14 cellular contexts compared by ENCODE assay signal in the genomic region with DNA sequence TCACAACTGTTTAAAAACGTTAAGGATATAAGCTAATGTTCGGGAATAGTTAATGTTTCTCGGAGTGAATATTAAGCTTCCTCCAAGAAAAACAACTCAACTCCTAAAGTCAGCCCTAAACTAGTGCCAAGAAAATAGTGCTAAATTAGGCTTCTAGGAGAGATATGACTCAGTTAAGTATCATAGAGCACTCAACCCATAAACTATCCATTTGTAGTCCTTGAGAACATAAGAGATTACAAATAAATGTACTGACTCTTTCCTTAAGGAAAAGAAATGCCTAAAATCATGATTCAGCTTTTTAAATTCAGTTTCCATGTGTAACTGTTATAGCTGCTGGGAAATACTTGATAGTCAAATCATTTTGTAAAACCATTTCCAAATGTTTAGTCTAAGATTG.
DNase-seq lines count a peak whose midpoint lies in the region; ATAC-seq, FAIRE-seq and TF ChIP-seq lines count a peak whose summit lies in the region.
"Had no signal": no experiment of that assay in that cellular context is flagged by ENCODE, and none has a peak within 500 bp of the region (broad histone marks: within the 10 kb centered on the region; RNA-seq: fewer than 3 reads in every experiment).

No MANE protein-coding gene starts in this region.

- H3K4me3 ChIP-seq in HFF-Myc (replicated peaks; ENCODE audit: low read depth, low read length) (no peak overlapping the region), astrocyte of the spinal cord (ENCODE audit: low read depth, low read length) (no peak overlapping the region), hepatocyte (no peak overlapping the region)
- H3K4me3 ChIP-seq: dorsolateral prefrontal cortex, spleen, upper lobe of left lung had no signal

- in situ Hi-C loops in astrocyte of the spinal cord (cut with HindIII; ENCODE audit: low sequenced_read_pairs) = no loop called here

- peak; percentile 72 for FAIRE-seq in A204.1 (lab: Jason Lieb, UNC)

- no peak overlapping the region for H3K4me3 Mint-ChIP-seq in activated T-helper 1 cell treated with anti-CD3 and anti-CD28 coated beads, Interleukin-12 subunit alpha, Interleukin-12 subunit beta, Interleukin-2, Interleukin-4 antibody, amounts not matched to agents 30 ng/mL and 10 ng/mL and 1 ng/mL, durations not matched to agents 14 hours and 24 hours and 36 hours
- H3K4me3 Mint-ChIP-seq: activated CD4-positive, alpha-beta T cell treated with anti-CD3 and anti-CD28 coated beads, Interleukin-2, amount 10 ng/mL, durations not matched to agents 24 days and 14 days had no signal

- no peaks in the 10 kb centered on the region for H3K27me3 Mint-ChIP-seq in activated T-helper 1 cell treated with anti-CD3 and anti-CD28 coated beads, Interleukin-12 subunit alpha, Interleukin-12 subunit beta, Interleukin-2, Interleukin-4 antibody, amounts not matched to agents 30 ng/mL and 10 ng/mL and 1 ng/mL, durations not matched to agents 14 hours and 24 hours and 36 hours (ENCODE audit: insufficient read depth)

- ATAC-seq in left lobe of liver = no peak
- no peak for ATAC-seq in GM18868 (IDR thresholded peaks at IDR 0.05; ENCODE audit: unreplicated experiment)

- H3K4me2 ChIP-seq in hepatocyte = no peak overlapping the region

- peaks cover 20% of the 10 kb centered on the region for H3K4me1 ChIP-seq in hepatocyte (ENCODE audit: insufficient read depth)
- H3K4me1 ChIP-seq: BE2C, upper lobe of left lung had no signal

- no peaks in the 10 kb centered on the region for H3K9me2 ChIP-seq in hepatocyte (replicated peaks; ENCODE audit: insufficient read depth)

- H3K36me3 Mint-ChIP-seq in activated T-helper 1 cell treated with anti-CD3 and anti-CD28 coated beads, Interleukin-12 subunit alpha, Interleukin-12 subunit beta, Interleukin-2, Interleukin-4 antibody, amounts not matched to agents 30 ng/mL and 10 ng/mL and 1 ng/mL, durations not matched to agents 14 hours and 24 hours and 36 hours (ENCODE audit: low read depth) = no peaks in the 10 kb centered on the region

- H3K27ac Mint-ChIP-seq in activated T-helper 1 cell treated with anti-CD3 and anti-CD28 coated beads, Interleukin-12 subunit alpha, Interleukin-12 subunit beta, Interleukin-2, Interleukin-4 antibody, amounts not matched to agents 30 ng/mL and 10 ng/mL and 1 ng/mL, durations not matched to agents 14 hours and 24 hours and 36 hours = no peak overlapping the region
- H3K27ac Mint-ChIP-seq: activated CD4-positive, alpha-beta T cell treated with anti-CD3 and anti-CD28 coated beads, Interleukin-2, amount 10 ng/mL, durations not matched to agents 24 days and 14 days had no signal

- no peaks in the 10 kb centered on the region for H3K36me3 ChIP-seq in hepatocyte (replicated peaks; ENCODE audit: insufficient read depth, low read depth)
- H3K36me3 ChIP-seq: BE2C, spleen, upper lobe of left lung had no signal

- intact Hi-C loops in activated T-helper 1 cell treated with anti-CD3 and anti-CD28 coated beads, Interleukin-12 subunit alpha, Interleukin-12 subunit beta, Interleukin-2, Interleukin-4 antibody, amounts not matched to agents 30 ng/mL and 10 ng/mL and 1 ng/mL, durations not matched to agents 14 hours and 24 hours and 36 hours (cut with micrococcal nuclease) = no loop called here

- DNase-seq in HFF-Myc (ENCODE audit: extremely low read depth, low read depth) (peak; percentile 69), astrocyte of the spinal cord (ENCODE audit: low read depth, low spot score) (peak; percentile 93), hepatocyte (ENCODE audit: low spot score) (no peak), left lobe of liver (ENCODE audit: low spot score) (no peak), HT-29 (ENCODE audit: low spot score) (no peak)
- DNase-seq in activated T-helper 1 cell treated with anti-CD3 and anti-CD28 coated beads, Interleukin-12 subunit alpha, Interleukin-12 subunit beta, Interleukin-2, Interleukin-4 antibody, amounts not matched to agents 30 ng/mL and 10 ng/mL and 1 ng/mL, durations not matched to agents 14 hours and 24 hours and 36 hours (ENCODE audit: low spot score) = no peak
- DNase-seq: activated CD4-positive, alpha-beta T cell treated with anti-CD3 and anti-CD28 coated beads, Interleukin-2, amount 10 ng/mL, durations not matched to agents 24 days and 14 days; BE2C; dorsolateral prefrontal cortex; NCI-H146; spleen; upper lobe of left lung had no signal

- H4K20me1 ChIP-seq in hepatocyte (ENCODE audit: insufficient read depth, poor library complexity, severe bottlenecking) = no peaks in the 10 kb centered on the region

- no peaks in the 10 kb centered on the region for H3K27me3 ChIP-seq in hepatocyte
- H3K27me3 ChIP-seq: BE2C, upper lobe of left lung had no signal

- H3K4me1 Mint-ChIP-seq in activated T-helper 1 cell treated with anti-CD3 and anti-CD28 coated beads, Interleukin-12 subunit alpha, Interleukin-12 subunit beta, Interleukin-2, Interleukin-4 antibody, amounts not matched to agents 30 ng/mL and 10 ng/mL and 1 ng/mL, durations not matched to agents 14 hours and 24 hours and 36 hours (ENCODE audit: low read depth) = no peaks in the 10 kb centered on the region
- H3K4me1 Mint-ChIP-seq: activated CD4-positive, alpha-beta T cell treated with anti-CD3 and anti-CD28 coated beads, Interleukin-2, amount 10 ng/mL, durations not matched to agents 24 days and 14 days had no signal

- no peaks in the 10 kb centered on the region for H3K9me3 Mint-ChIP-seq in activated T-helper 1 cell treated with anti-CD3 and anti-CD28 coated beads, Interleukin-12 subunit alpha, Interleukin-12 subunit beta, Interleukin-2, Interleukin-4 antibody, amounts not matched to agents 30 ng/mL and 10 ng/mL and 1 ng/mL, durations not matched to agents 14 hours and 24 hours and 36 hours
- H3K9me3 Mint-ChIP-seq: activated CD4-positive, alpha-beta T cell treated with anti-CD3 and anti-CD28 coated beads, Interleukin-2, amount 10 ng/mL, durations not matched to agents 24 days and 14 days had no signal

- H3K27ac ChIP-seq in hepatocyte = peak overlapping the region; percentile 56
- H3K27ac ChIP-seq: dorsolateral prefrontal cortex, spleen, upper lobe of left lung had no signal

- no peaks in the 10 kb centered on the region for H3K79me2 ChIP-seq in hepatocyte

- 79% methylated on average over 3 of the region's 3 CpGs for WGBS in hepatocyte (ENCODE audit: low lambda C conversion rate, missing lambda C conversion rate)

- no peaks in the 10 kb centered on the region for H3K9me3 ChIP-seq in hepatocyte (ENCODE audit: low read depth)
- H3K9me3 ChIP-seq: BE2C, spleen, upper lobe of left lung had no signal

- H2AFZ ChIP-seq in hepatocyte = peak overlapping the region; percentile 3

- TF ChIP-seq CTCF in HFF-Myc (IDR thresholded peaks at IDR 0.05; ENCODE audit: low read depth, low read length, missing control alignments) (no peak), astrocyte of the spinal cord (IDR thresholded peaks at IDR 0.05; ENCODE audit: low read depth, low read length) (no peak), hepatocyte (IDR thresholded peaks at IDR 0.05; ENCODE audit: poor library complexity) (no peak)

Comparison
In these comparisons a context has a peak if more than half of its experiments do, and no peak if none do; other contexts are left out.
1. DNase-seq: peak in HFF-Myc (single experiment) and astrocyte of the spinal cord (single experiment); none in hepatocyte (single experiment), activated T-helper 1 cell treated with anti-CD3 and anti-CD28 coated beads, Interleukin-12 subunit alpha, Interleukin-12 subunit beta, Interleukin-2, Interleukin-4 antibody, amounts not matched to agents 30 ng/mL and 10 ng/mL and 1 ng/mL, durations not matched to agents 14 hours and 24 hours and 36 hours (single experiment), left lobe of liver (single experiment) and HT-29 (single experiment).